8 cellular contexts compared by ENCODE assay signal in the genomic region with DNA sequence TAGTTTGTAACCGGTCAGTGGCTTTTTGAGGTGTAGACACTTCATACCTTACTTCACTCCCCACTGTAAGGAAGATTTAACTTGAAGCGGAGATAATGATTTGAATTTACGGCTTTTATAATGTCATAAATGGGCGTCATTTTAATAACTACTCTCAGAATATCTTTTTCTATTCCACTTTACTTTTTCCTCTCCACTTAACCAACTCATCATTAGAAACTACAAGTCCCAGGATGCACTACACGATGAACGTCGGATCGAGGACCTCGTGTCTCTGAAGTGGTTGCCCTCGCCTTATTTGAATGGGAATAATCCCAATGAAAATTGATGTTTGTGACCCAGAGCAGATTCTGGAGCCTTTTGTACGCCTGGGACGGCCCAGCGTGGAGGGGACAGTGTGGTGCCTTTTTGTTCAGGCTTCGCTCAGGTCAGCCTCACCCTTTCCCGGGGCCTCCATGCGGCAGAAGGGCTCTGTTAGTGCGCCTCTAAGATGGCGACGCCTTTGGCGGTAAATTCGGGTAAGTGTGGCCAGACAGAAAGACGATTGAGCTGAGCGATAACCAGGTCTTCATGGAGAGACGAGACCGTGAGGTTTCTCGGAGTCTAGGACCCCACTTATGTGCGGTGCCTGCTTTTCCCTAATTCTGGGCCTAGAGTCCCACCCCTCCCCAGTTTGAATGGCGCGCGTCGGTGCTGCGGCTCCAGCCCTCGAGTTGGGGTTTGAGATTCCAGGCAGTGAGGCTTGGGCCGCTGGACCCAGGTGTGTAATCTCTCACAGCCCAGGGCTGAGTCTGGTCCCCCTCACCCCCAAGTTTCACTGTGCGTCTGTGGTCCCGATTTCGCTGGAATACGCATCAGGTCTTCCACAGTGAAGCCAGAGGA.
DNase-seq lines count a peak whose midpoint lies in the region; ATAC-seq, FAIRE-seq and TF ChIP-seq lines count a peak whose summit lies in the region.

TSS of gene NUP205 (plus strand) at position 463 of the 882 bp plus-strand sequence. CDS start at position 491, 28 bp downstream.

- ATAC-seq in GM18873 (IDR thresholded peaks at IDR 0.05; ENCODE audit: low FRiP score, unreplicated experiment) (peak; percentile 58), HG03135 (IDR thresholded peaks at IDR 0.05; ENCODE audit: unreplicated experiment) (peak; percentile 76)

- no peak for TF ChIP-seq CTCF in WI38 (IDR thresholded peaks at IDR 0.05; ENCODE audit: low read depth, low read length)
- no peak for TF ChIP-seq CTCF in cardiac fibroblast (IDR thresholded peaks at IDR 0.05; ENCODE audit: low read depth, low read length)

- H3K4me3 ChIP-seq in WI38 (ENCODE audit: low read depth, low read length) (peak within 1 kb of the TSS; percentile 92), cardiac fibroblast (replicated peaks in 1 of 2; ENCODE audit: low read depth in 2 of 2, low read length in 2 of 2) (peak within 1 kb of the TSS; percentile 97 to 98)

- peak; percentile 79 for FAIRE-seq in islet of Langerhans (lab: Jason Lieb, UNC)

- DNase-seq in AG08396 (ENCODE audit: low spot score): peak; percentile 84
- DNase-seq in NCI-H2196 (lab: John Stamatoyannopoulos, UW; ENCODE audit: unreplicated experiment): peak; percentile 90
- peak; percentile 87 to 93 for DNase-seq in cardiac fibroblast (ENCODE audit: low read depth in 2 of 2)
- peak; percentile 55 to 59 for DNase-seq in stimulated activated CD4-positive, alpha-beta T cell treated with anti-CD3 and anti-CD28 coated beads, Interleukin-12 subunit alpha, Interleukin-12 subunit beta, amount 100 ng/mL, for 24 hours (ENCODE audit: low read depth in 2 of 2)

Comparison
In these comparisons a context has a peak if more than half of its experiments do, and no peak if none do; other contexts are left out.
1. Peak in every context shown above with its lines: DNase-seq, ATAC-seq and H3K4me3 ChIP-seq.